Comparison of ENCODE assay signal across 15 cellular contexts in the genomic region with DNA sequence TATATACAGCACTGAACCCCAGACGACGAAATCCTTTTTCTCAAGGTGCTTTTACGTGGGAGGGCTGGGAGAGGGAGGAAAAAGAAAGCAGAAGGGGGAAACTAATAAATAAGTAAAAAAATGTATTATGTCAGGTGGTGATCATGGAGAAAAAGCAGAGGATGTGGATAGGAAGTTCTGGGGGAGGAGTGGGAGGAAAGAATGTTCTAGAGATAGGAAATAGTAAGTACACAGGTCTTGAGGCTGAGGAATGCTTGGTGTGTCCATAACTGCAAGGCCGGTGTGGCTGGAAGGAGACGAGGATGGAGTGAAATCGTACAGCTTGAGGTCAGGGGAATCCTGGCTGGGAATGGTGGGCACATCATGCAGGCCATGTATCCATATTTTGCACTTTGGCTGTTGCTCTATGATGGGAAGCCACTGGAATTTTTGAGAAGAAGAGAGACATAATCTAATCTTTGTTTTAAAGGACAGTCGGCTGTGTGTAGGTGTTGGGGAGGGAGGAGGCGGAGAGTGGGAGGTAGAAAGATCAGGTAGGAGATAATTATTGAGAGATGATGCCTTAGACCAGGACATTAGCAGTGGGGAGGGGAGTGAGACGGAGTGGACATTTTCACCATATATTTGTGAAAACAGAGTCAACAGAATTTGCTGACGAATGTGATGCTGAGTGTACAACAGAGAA. TPM values are rescaled to one million over a fixed set of nuclear protein-coding genes. Genes with fewer than 3 reads are reported as not detected.
A peak's percentile ranks its signal among the peaks of the same experiment; 100 is the strongest.
DNase-seq lines count a peak whose midpoint lies in the region; ATAC-seq, FAIRE-seq and TF ChIP-seq lines count a peak whose summit lies in the region.
"Had no signal": no experiment of that assay in that cellular context is flagged by ENCODE, and none has a peak within 500 bp of the region (broad histone marks: within the 10 kb centered on the region; RNA-seq: fewer than 3 reads in every experiment).

No MANE protein-coding gene starts in this region.

- no peak for TF ChIP-seq RAD21 in IMR-90 (IDR thresholded peaks at IDR 0.05; ENCODE audit: low read length)

- H3K9me3 Mint-ChIP-seq in CD4-positive, alpha-beta T cell = no peaks in the 10 kb centered on the region
- no peaks in the 10 kb centered on the region for H3K9me3 Mint-ChIP-seq in astrocyte (ENCODE audit: unreplicated experiment)
- H3K9me3 Mint-ChIP-seq in natural killer cell = no peaks in the 10 kb centered on the region

- H3K79me2 ChIP-seq in astrocyte (ENCODE audit: insufficient read depth, low read length) = peaks cover 31% of the 10 kb centered on the region

- H2BK15ac ChIP-seq in IMR-90 (ENCODE audit: low read depth, low read length) = no peak overlapping the region

- H2AK5ac ChIP-seq in IMR-90 (ENCODE audit: low read depth, low read length) = 0 out of 2 replicates have a peak overlapping the region, but pooled peaks have one; percentile 8

- TF ChIP-seq POLR2A in IMR-90 (IDR thresholded peaks at IDR 0.05; ENCODE audit: low read depth, low read length) = no peak
- TF ChIP-seq POLR2A in lower leg skin (IDR thresholded peaks at IDR 0.05) = no peak

- in situ Hi-C loops in IMR-90 (cut with MboI; ENCODE audit: low sequenced_read_pairs) = no loop called here

- no peak for DNase-seq in CD4-positive, alpha-beta T cell
- DNase-seq in IMR-90 (no peak), astrocyte (ENCODE audit: low read depth) (no peak), natural killer cell (no peak), NCI-H748 treated with DMSO at 0.1 percent for 48 hours (lab: John Stamatoyannopoulos, UW) (no peak), lower leg skin (ENCODE audit: low spot score in 2 of 2) (no peak), heart right ventricle (no peak)
- DNase-seq: activated CD4-positive, alpha-beta T cell treated with anti-CD3 and anti-CD28 coated beads for 4 hours; brain microvascular endothelial cell; DMS 273 treated with DMSO at 0.1 percent for 48 hours; left colon; SHP77; stimulated activated CD4-positive, alpha-beta T cell treated with anti-CD3 and anti-CD28 coated beads, Interleukin-12 subunit alpha, Interleukin-12 subunit beta, amount 100 ng/mL, for 4 hours; stomach had no signal

- H4K5ac ChIP-seq in IMR-90 (ENCODE audit: low read depth, low read length) = no peak overlapping the region

- no peaks in the 10 kb centered on the region for H3K27me3 ChIP-seq in CD4-positive, alpha-beta T cell (ENCODE audit: control insufficient read depth, insufficient read depth, low read length)
- H3K27me3 ChIP-seq in IMR-90 (ENCODE audit: control insufficient read depth, insufficient read depth, low read length) (peaks cover 14% of the 10 kb centered on the region), astrocyte (ENCODE audit: insufficient read depth, low read length) (peaks cover 3% of the 10 kb centered on the region), heart right ventricle (peaks cover 0 to 7% (median 0%) of the 10 kb centered on the region in 7 donors)
- H3K27me3 ChIP-seq: brain microvascular endothelial cell had no signal

- no peak overlapping the region for H2BK20ac ChIP-seq in IMR-90 (ENCODE audit: low read depth, low read length)

- no peak for ATAC-seq in CD4-positive, alpha-beta T cell (ENCODE audit: poor library complexity)
- no peak for ATAC-seq in IMR-90 (ENCODE audit: low read depth)
- ATAC-seq in natural killer cell = no peak
- no peak for ATAC-seq in GM21447 (IDR thresholded peaks at IDR 0.05; ENCODE audit: unreplicated experiment)
- ATAC-seq in heart right ventricle = no peak

- H3K9ac ChIP-seq in IMR-90 (ENCODE audit: low read depth, low read length) (no peak overlapping the region), astrocyte (ENCODE audit: low read length) (no peak overlapping the region)

- H3K9me1 ChIP-seq in IMR-90 (ENCODE audit: insufficient read depth, low read length) = 0 out of 2 replicates have a peak, but pooled peaks cover 3% of the 10 kb centered on the region

- H3K4me1 ChIP-seq in IMR-90 (ENCODE audit: control insufficient read depth, insufficient read depth, low read length) (no peaks in the 10 kb centered on the region; the same call in 1 of the 2 replicates), astrocyte (ENCODE audit: insufficient read depth, low read length) (peaks cover 5% of the 10 kb centered on the region), heart right ventricle (peaks cover 0 to 35% (median 14%) of the 10 kb centered on the region in 9 donors)

- H2BK5ac ChIP-seq in IMR-90 (ENCODE audit: low read depth, low read length, poor library complexity, severe bottlenecking) = no peak overlapping the region

- H3K27ac ChIP-seq in CD4-positive, alpha-beta T cell (ENCODE audit: low read depth, low read length) = no peak overlapping the region
- H3K27ac ChIP-seq in IMR-90 (ENCODE audit: insufficient read depth, low read length) (no peak overlapping the region), astrocyte (ENCODE audit: low read depth, low read length) (no peak overlapping the region), heart right ventricle (no peak overlapping the region)
- H3K27ac ChIP-seq: brain microvascular endothelial cell had no signal

- H3K4me3 Mint-ChIP-seq in CD4-positive, alpha-beta T cell = peak overlapping the region; percentile 87
- peak overlapping the region; percentile 69 for H3K4me3 Mint-ChIP-seq in astrocyte (ENCODE audit: unreplicated experiment)
- peak overlapping the region; percentile 83 for H3K4me3 Mint-ChIP-seq in natural killer cell

- peaks cover 30% of the 10 kb centered on the region for H3K4me1 Mint-ChIP-seq in CD4-positive, alpha-beta T cell (ENCODE audit: low read depth)
- H3K4me1 Mint-ChIP-seq in astrocyte (ENCODE audit: low read depth, unreplicated experiment) (peaks cover 9% of the 10 kb centered on the region), natural killer cell (peaks cover 13 to 19% of the 10 kb centered on the region in 2 donors)

- peaks cover 4 to 14% of the 10 kb centered on the region in 2 experiments; a peak in 2 of 4 replicates for H3K79me1 ChIP-seq in IMR-90 (ENCODE audit: low read depth in 1 of 2, low read length in 2 of 2)

- H3K27me3 Mint-ChIP-seq in CD4-positive, alpha-beta T cell = peaks cover 15% of the 10 kb centered on the region
- H3K27me3 Mint-ChIP-seq in astrocyte (ENCODE audit: low read depth, unreplicated experiment) (peaks cover 12% of the 10 kb centered on the region), natural killer cell (ENCODE audit: low read depth in 2 of 2) (peaks cover 5 to 20% of the 10 kb centered on the region in 2 donors)

- H3K4ac ChIP-seq in IMR-90 (ENCODE audit: low read depth, low read length) = no peak overlapping the region

- H2BK120ac ChIP-seq in IMR-90 (ENCODE audit: low read depth, low read length) = no peak overlapping the region

- no peak for FAIRE-seq in astrocyte (lab: Jason Lieb, UNC)

- H2AFZ ChIP-seq in IMR-90 (replicated peaks; ENCODE audit: low read length, poor library complexity) (no peak overlapping the region), astrocyte (ENCODE audit: low read depth, low read length) (no peak overlapping the region)

- H3K4me2 ChIP-seq in IMR-90 (ENCODE audit: low read depth, low read length) (no peak overlapping the region), astrocyte (ENCODE audit: low read length) (no peak overlapping the region)

- H3K36me3 Mint-ChIP-seq in CD4-positive, alpha-beta T cell (ENCODE audit: low read depth) = peaks cover 9% of the 10 kb centered on the region
- H3K36me3 Mint-ChIP-seq in astrocyte (ENCODE audit: low read depth, unreplicated experiment) (no peaks in the 10 kb centered on the region), natural killer cell (no peaks in the 10 kb centered on the region)

- POLR2A ChIA-PET in CD4-positive, alpha-beta T cell (lab: Charles Lee) = interaction anchor here (0.6 kb wide), 1 partner anchor 716 kb away, joined by 5 read pairs; no protein-coding TSS in a partner anchor
- POLR2A ChIA-PET in IMR-90 (lab: Charles Lee; ENCODE audit: unreplicated experiment) = no interaction called here

- H2AK9ac ChIP-seq in IMR-90 (replicated peaks; ENCODE audit: low read depth, low read length, poor library complexity) = no peak overlapping the region

- dilution Hi-C loops in IMR-90 (cut with HindIII; ENCODE audit: low sequenced_read_pairs, unreplicated experiment) = no loop called here

- BruUV-seq in IMR-90 (replicated peaks; lab: Mats Ljungman, UMichigan) = no TSS peak

- H3K23ac ChIP-seq in IMR-90 (ENCODE audit: low read depth, low read length) = no peak overlapping the region

- H3K18ac ChIP-seq in IMR-90 (ENCODE audit: low read depth, low read length) = no peak overlapping the region

- no peak overlapping the region for H3K14ac ChIP-seq in IMR-90 (replicated peaks; ENCODE audit: low read depth, low read length)

- intact Hi-C loops in CD4-positive, alpha-beta T cell (cut with DNase I, micrococcal nuclease) = loop anchor here in 1 of 2 experiments (5.0 to 10.0 kb wide), 2 partner anchors 601 to 744 kb away; partner anchors contain the start of gene NR1D2
- intact Hi-C loops in IMR-90 (cut with micrococcal nuclease) (loop anchor here (5.0 to 10.0 kb wide), 2 partner anchors 526 to 674 kb away; no protein-coding TSS in a partner anchor), natural killer cell (cut with micrococcal nuclease) (no loop called here), lower leg skin (cut with DNase I; ENCODE audit: low total_unique reads) (no loop called here), heart right ventricle (cut with DNase I) (loop anchor here in 4 of 10 donors (10.0 kb wide), 3 partner anchors 564 to 614 kb away; partner anchors contain the start of gene UBE2E1 (in 3 of the 4))

- no peak overlapping the region for H3K4me3 ChIP-seq in IMR-90 (ENCODE audit: insufficient read depth, low read depth, low read length)
- no peak overlapping the region for H3K4me3 ChIP-seq in astrocyte (ENCODE audit: insufficient read depth, low read depth, low read length)
- no peak overlapping the region for H3K4me3 ChIP-seq in lower leg skin (ENCODE audit: low read depth, poor library complexity, severe bottlenecking)
- no peak overlapping the region for H3K4me3 ChIP-seq in heart right ventricle

- H3K56ac ChIP-seq in IMR-90 (ENCODE audit: extremely low read depth, insufficient read depth, low read length) = no peak overlapping the region

- H4K20me1 ChIP-seq in IMR-90 (ENCODE audit: insufficient read depth, low read length) (0 out of 2 replicates have a peak, but pooled peaks cover under 1% of the 10 kb centered on the region), astrocyte (ENCODE audit: insufficient read depth, low read length) (peaks cover 19% of the 10 kb centered on the region)

- no peaks in the 10 kb centered on the region for H3K9me3 ChIP-seq in CD4-positive, alpha-beta T cell (ENCODE audit: control insufficient read depth, low read length)
- no peaks in the 10 kb centered on the region for H3K9me3 ChIP-seq in IMR-90 (ENCODE audit: control insufficient read depth, insufficient read depth, low read length)
- H3K9me3 ChIP-seq in astrocyte (ENCODE audit: insufficient read depth, low read depth, low read length) = no peaks in the 10 kb centered on the region
- H3K9me3 ChIP-seq in heart right ventricle = no peaks in the 10 kb centered on the region
- H3K9me3 ChIP-seq: stomach had no signal

- CTCF ChIA-PET in CD4-positive, alpha-beta T cell (lab: Charles Lee) = no interaction called here
- CTCF ChIA-PET in IMR-90 (lab: Yijun Ruan, JAX) = no interaction called here

- H4K91ac ChIP-seq in IMR-90 (ENCODE audit: insufficient read depth, low read depth, low read length) = no peak overlapping the region

- no peak overlapping the region for H4K8ac ChIP-seq in IMR-90 (ENCODE audit: low read depth in 2 of 2, low read length in 2 of 2)

- no peaks in the 10 kb centered on the region for H3K36me3 ChIP-seq in IMR-90 (ENCODE audit: control insufficient read depth, insufficient read depth, low read length)
- H3K36me3 ChIP-seq in astrocyte (ENCODE audit: insufficient read depth, low read length) = no peaks in the 10 kb centered on the region
- H3K36me3 ChIP-seq in heart right ventricle = no peaks in the 10 kb centered on the region
- H3K36me3 ChIP-seq: stomach had no signal

- no peak for TF ChIP-seq CTCF in CD4-positive, alpha-beta T cell (IDR thresholded peaks at IDR 0.05)
- no peak for TF ChIP-seq CTCF in IMR-90 (conservative IDR thresholded peaks at IDR 0.05; ENCODE audit: low read depth, low read length)
- TF ChIP-seq CTCF in astrocyte (IDR thresholded peaks at IDR 0.05; ENCODE audit: insufficient read depth, low read depth, low read length) = no peak
- no peak for TF ChIP-seq CTCF in natural killer cell (IDR thresholded peaks at IDR 0.05)
- no peak for TF ChIP-seq CTCF in lower leg skin (IDR thresholded peaks at IDR 0.05)
- TF ChIP-seq CTCF in heart right ventricle (IDR thresholded peaks at IDR 0.05) = no peak

- 94% methylated on average over 4 of the region's 10 CpGs; no CpG with 5 or more reads in 1 of the 2 experiments for WGBS in IMR-90 (ENCODE audit: extremely low coverage in 2 of 2, insufficient read length in 1 of 2), 2 experiments
- 83 to 84% methylated on average over 10 of the region's 10 CpGs for WGBS in lower leg skin, 2 donors
- 70 to 73% methylated on average over 10 of the region's 10 CpGs for WGBS in heart right ventricle, 2 donors

- H3K27ac Mint-ChIP-seq in CD4-positive, alpha-beta T cell = peak overlapping the region; percentile 62
- no peak overlapping the region for H3K27ac Mint-ChIP-seq in astrocyte (ENCODE audit: unreplicated experiment)
- H3K27ac Mint-ChIP-seq in natural killer cell = no peak overlapping the region

RNA-seq across cellular contexts. Expression of gene UBE2E2, which starts 1.8 kb away (rescaled TPM):
- total RNA-seq in CD4-positive, alpha-beta T cell = 10 to 100 TPM; 14.1 to 20.2 TPM
- total RNA-seq in IMR-90 (2012; rRNA removed) (18.6 and 18.9 TPM in 2 replicates), astrocyte (89.8 and 110 TPM in 2 replicates), natural killer cell (1 to 10 TPM; 4.8 to 6.1 (median 5.3) TPM), lower leg skin (10 to 100 TPM; 20.0 to 54.7 (median 33.3) TPM), heart right ventricle (10 to 100 TPM; 35.1 to 63.8 (median 54.6) TPM)
- polyA plus RNA-seq in IMR-90 (2012; rRNA removed) (32.7 and 35.2 TPM in 2 replicates), heart right ventricle (10 to 100 TPM; 19.5 to 27.4 TPM)
- polyA plus RNA-seq in IMR-90 (2012; cell fraction: cytosol; rRNA removed) = 21.6 and 35.3 TPM in 2 replicates
- polyA plus RNA-seq in IMR-90 (2012; cell fraction: nucleus; rRNA removed; ENCODE audit: low replicate concordance) = 7.7 and 18.3 TPM in 2 replicates
